ENCODE assay signal across 2 cellular contexts in the genomic region with DNA sequence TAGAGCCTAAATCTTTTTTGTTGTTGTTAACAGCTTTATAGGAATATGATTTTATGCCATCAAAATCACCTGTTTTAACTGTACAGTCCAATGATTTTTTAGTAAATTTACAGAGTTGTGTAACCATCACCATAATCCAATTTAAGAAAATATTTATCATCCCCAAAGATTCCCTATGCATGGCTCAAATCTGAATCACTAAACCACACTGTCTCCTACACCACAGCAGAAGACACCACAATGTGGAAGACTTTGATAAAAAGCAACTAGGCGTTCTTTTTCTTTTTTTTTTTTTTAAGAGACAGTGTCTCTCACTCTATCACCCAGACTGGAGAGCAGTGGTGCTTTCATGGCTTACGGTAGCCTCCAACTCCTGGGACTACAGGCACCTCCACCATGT.
TF ChIP-seq lines count a peak whose summit lies in the region.

No MANE protein-coding gene starts in this region.

TF ChIP-seq in IMR-90, 13 proteins besides CTCF, POLR2A, EP300 and RAD21:
- TF ChIP-seq, protein P1, sequence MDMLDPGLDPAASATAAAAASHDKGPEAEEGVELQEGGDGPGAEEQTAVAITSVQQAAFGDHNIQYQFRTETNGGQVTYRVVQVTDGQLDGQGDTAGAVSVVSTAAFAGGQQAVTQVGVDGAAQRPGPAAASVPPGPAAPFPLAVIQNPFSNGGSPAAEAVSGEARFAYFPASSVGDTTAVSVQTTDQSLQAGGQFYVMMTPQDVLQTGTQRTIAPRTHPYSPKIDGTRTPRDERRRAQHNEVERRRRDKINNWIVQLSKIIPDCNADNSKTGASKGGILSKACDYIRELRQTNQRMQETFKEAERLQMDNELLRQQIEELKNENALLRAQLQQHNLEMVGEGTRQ (IDR thresholded peaks at IDR 0.05; ENCODE audit: low read depth, low read length), result no peak
- TF ChIP-seq CEBPB (IDR thresholded peaks at IDR 0.05; ENCODE audit: low read depth, low read length), result peak; percentile 47; the same call in 1 of the 2 replicates

TF ChIP-seq in HEK293T, 16 proteins besides CTCF, POLR2A, EP300 and RAD21 (continued from another document):
- no peak for TF ChIP-seq CTBP1 (IDR thresholded peaks at IDR 0.05; ENCODE audit: borderline replicate concordance)
- TF ChIP-seq, protein P2, sequence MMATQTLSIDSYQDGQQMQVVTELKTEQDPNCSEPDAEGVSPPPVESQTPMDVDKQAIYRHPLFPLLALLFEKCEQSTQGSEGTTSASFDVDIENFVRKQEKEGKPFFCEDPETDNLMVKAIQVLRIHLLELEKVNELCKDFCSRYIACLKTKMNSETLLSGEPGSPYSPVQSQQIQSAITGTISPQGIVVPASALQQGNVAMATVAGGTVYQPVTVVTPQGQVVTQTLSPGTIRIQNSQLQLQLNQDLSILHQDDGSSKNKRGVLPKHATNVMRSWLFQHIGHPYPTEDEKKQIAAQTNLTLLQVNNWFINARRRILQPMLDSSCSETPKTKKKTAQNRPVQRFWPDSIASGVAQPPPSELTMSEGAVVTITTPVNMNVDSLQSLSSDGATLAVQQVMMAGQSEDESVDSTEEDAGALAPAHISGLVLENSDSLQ (IDR thresholded peaks at IDR 0.05), result no peak
